In the genomic region with DNA sequence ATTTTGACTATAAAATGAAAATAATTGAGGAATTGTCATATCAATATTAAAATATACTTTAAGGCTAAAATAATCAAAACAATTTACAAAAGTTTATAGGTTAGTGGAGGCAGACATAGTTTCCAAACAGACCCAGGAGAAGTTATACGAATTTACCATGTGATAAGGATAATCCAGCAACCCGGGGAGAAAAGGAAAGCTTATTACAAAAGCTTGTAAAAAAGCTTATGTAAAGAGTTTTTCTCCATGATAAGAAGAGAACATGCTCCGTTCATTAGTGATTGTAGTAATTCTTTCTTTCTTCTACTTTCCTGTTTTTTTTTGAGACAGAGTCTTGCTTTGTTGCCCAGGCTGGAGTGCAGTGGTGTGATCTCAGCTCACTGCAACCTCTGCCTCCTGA, we compare ENCODE assay signal across 22 cellular contexts.
DNase-seq lines count a peak whose midpoint lies in the region; ATAC-seq and TF ChIP-seq lines count a peak whose summit lies in the region.
"Had no signal": no experiment of that assay in that cellular context is flagged by ENCODE, and none has a peak within 500 bp of the region (broad histone marks: within the 10 kb centered on the region; RNA-seq: fewer than 3 reads in every experiment).

No MANE protein-coding gene starts in this region.

- BruUV-seq in A673 (replicated peaks; lab: Mats Ljungman, UMichigan) = no TSS peak

- H3K36me3 ChIP-seq in A673 (ENCODE audit: insufficient read depth, low read length, poor library complexity, severe bottlenecking) (peaks cover 6% of the 10 kb centered on the region), SK-N-MC (ENCODE audit: insufficient read depth, low read length) (peaks cover 36% of the 10 kb centered on the region)

- in situ Hi-C loops in G401 (cut with HindIII; ENCODE audit: low sequenced_read_pairs) = no loop called here

- POLR2A ChIA-PET in A673 (lab: Charles Lee; ENCODE audit: low non-redundant PET) = no interaction called here

- TF ChIP-seq CTCF in A673 (conservative IDR thresholded peaks at IDR 0.05; ENCODE audit: low read depth, low read length) (no peak), mesothelial cell of epicardium (IDR thresholded peaks at IDR 0.05; ENCODE audit: unreplicated experiment) (no peak)

- ATAC-seq in GM19351 (IDR thresholded peaks at IDR 0.05; ENCODE audit: unreplicated experiment) (no peak), HG02623 (IDR thresholded peaks at IDR 0.05; ENCODE audit: unreplicated experiment) (no peak)
- ATAC-seq: CD8-positive, alpha-beta T cell; GM12878; GM23338; HCT116 had no signal

- H3K9me3 ChIP-seq in A673 (ENCODE audit: low read depth, low read length, poor library complexity, severe bottlenecking) = no peaks in the 10 kb centered on the region
- no peaks in the 10 kb centered on the region for H3K9me3 ChIP-seq in SK-N-MC (ENCODE audit: low read depth, low read length)
- H3K9me3 ChIP-seq: BLaER1, Caco-2 had no signal

- no peak overlapping the region for H3K9ac ChIP-seq in SK-N-MC (ENCODE audit: insufficient read length)
- H3K9ac ChIP-seq: BLaER1 had no signal

- peaks cover 11% of the 10 kb centered on the region for H3K36me3 Mint-ChIP-seq in mesothelial cell of epicardium

- no peak overlapping the region for H3K4me3 Mint-ChIP-seq in mesothelial cell of epicardium
- H3K4me3 Mint-ChIP-seq: B cell; CD4-positive, CD25-positive, alpha-beta regulatory T cell; CD8-positive, alpha-beta T cell; GM23338; H9; HFFc6 had no signal

- DNase-seq in A673 (ENCODE audit: low spot score) = peak; percentile 12
- DNase-seq in SK-N-MC (ENCODE audit: low read depth, low spot score) = no peak
- DNase-seq in mesothelial cell of epicardium (ENCODE audit: low spot score in 2 of 2, unreplicated experiment in 2 of 2) = no peak
- no peak for DNase-seq in G401 (ENCODE audit: low spot score)
- no peak for DNase-seq in activated gamma-delta T cell treated with Interleukin-2 at 50 U/mL for 16 hours
- DNase-seq: 8988T; Caco-2; CD4-positive, CD25-positive, alpha-beta regulatory T cell; CD8-positive, alpha-beta T cell; DMS153; DND-41; GDM1; H9; HFFc6 had no signal

- H3K27me3 Mint-ChIP-seq in mesothelial cell of epicardium (ENCODE audit: low read depth) = no peaks in the 10 kb centered on the region
- H3K27me3 Mint-ChIP-seq: B cell; CD4-positive, CD25-positive, alpha-beta regulatory T cell had no signal

- peaks cover 9% of the 10 kb centered on the region for H3K4me1 ChIP-seq in A673 (ENCODE audit: insufficient read depth, low read length, poor library complexity, severe bottlenecking)
- H3K4me1 ChIP-seq: Caco-2 had no signal

- CTCF ChIA-PET in A673 (lab: Charles Lee) = no interaction called here

- no peak overlapping the region for H3K4me3 ChIP-seq in A673 (ENCODE audit: low read depth, low read length, poor library complexity, severe bottlenecking)
- H3K4me3 ChIP-seq in SK-N-MC = no peak overlapping the region
- H3K4me3 ChIP-seq: BLaER1, GM12878, GM23338 had no signal

- peaks cover 43% of the 10 kb centered on the region for H3K4me1 Mint-ChIP-seq in mesothelial cell of epicardium

- no peaks in the 10 kb centered on the region for H3K27me3 ChIP-seq in A673 (replicated peaks; ENCODE audit: insufficient read depth, low read depth, low read length, poor library complexity)
- H3K27me3 ChIP-seq: BLaER1 had no signal

- intact Hi-C loops in A673 (cut with micrococcal nuclease; ENCODE audit: unreplicated experiment) = no loop called here

- H3K27ac ChIP-seq in A673 (ENCODE audit: low read depth, low read length, poor library complexity, severe bottlenecking) (no peak overlapping the region), SK-N-MC (peak overlapping the region; percentile 42; the same call in 1 of the 2 replicates)
- H3K27ac ChIP-seq: BLaER1, C4-2B had no signal

- peak overlapping the region; percentile 61 for H3K27ac Mint-ChIP-seq in mesothelial cell of epicardium
- H3K27ac Mint-ChIP-seq: B cell, GM23338, HFFc6 had no signal

- no peaks in the 10 kb centered on the region for H3K9me3 Mint-ChIP-seq in mesothelial cell of epicardium
- H3K9me3 Mint-ChIP-seq: CD4-positive, CD25-positive, alpha-beta regulatory T cell; CD8-positive, alpha-beta T cell; GM23338; H9; HFFc6 had no signal
